1 cellular context compared by ENCODE assay signal in genomic region chr6:42746452-42747400, GRCh38.
TF ChIP-seq lines count a peak whose summit lies in the region.

No MANE protein-coding gene starts in this region.

TF ChIP-seq in HEK293, 187 proteins besides CTCF, POLR2A, EP300 and RAD21 (continued from another document and continues in another):
- TF ChIP-seq ZBTB11 (tag by site-specific recombination; conservative IDR thresholded peaks at IDR 0.05; ENCODE audit: low read depth) = peak; percentile 53; the same call in 1 of the 2 replicates
- TF ChIP-seq ZNF155 (tag by site-specific recombination; IDR thresholded peaks at IDR 0.05) = no peak
- TF ChIP-seq BCL11B (tag by site-specific recombination; IDR thresholded peaks at IDR 0.05; ENCODE audit: low read depth) = peak; percentile 46; the same call in 1 of the 2 replicates
- no peak for TF ChIP-seq ZNF658 (tag by site-specific recombination; IDR thresholded peaks at IDR 0.05)
- no peak for TF ChIP-seq ZNF513 (tag by site-specific recombination; IDR thresholded peaks at IDR 0.05)
- TF ChIP-seq, protein P1, sequence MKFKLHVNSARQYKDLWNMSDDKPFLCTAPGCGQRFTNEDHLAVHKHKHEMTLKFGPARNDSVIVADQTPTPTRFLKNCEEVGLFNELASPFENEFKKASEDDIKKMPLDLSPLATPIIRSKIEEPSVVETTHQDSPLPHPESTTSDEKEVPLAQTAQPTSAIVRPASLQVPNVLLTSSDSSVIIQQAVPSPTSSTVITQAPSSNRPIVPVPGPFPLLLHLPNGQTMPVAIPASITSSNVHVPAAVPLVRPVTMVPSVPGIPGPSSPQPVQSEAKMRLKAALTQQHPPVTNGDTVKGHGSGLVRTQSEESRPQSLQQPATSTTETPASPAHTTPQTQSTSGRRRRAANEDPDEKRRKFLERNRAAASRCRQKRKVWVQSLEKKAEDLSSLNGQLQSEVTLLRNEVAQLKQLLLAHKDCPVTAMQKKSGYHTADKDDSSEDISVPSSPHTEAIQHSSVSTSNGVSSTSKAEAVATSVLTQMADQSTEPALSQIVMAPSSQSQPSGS (tag by site-specific recombination; IDR thresholded peaks at IDR 0.05; ENCODE audit: low read depth) = no peak
- 0 out of 2 replicates have a peak, but pooled peaks have one; percentile 35 for TF ChIP-seq GLI4 (tag by site-specific recombination; IDR thresholded peaks at IDR 0.05)
- peak; percentile 48; the same call in 1 of the 2 replicates for TF ChIP-seq ZFP37 (tag by site-specific recombination; IDR thresholded peaks at IDR 0.05)
- no peak for TF ChIP-seq ZNF354C (tag by site-specific recombination; IDR thresholded peaks at IDR 0.05; ENCODE audit: borderline replicate concordance, low read depth)
- TF ChIP-seq ZBTB7A (tag by site-specific recombination; IDR thresholded peaks at IDR 0.05; ENCODE audit: low read depth) = no peak
- TF ChIP-seq GLIS2 (tag by site-specific recombination; IDR thresholded peaks at IDR 0.05) = peak; percentile 95
- TF ChIP-seq ZEB2 (tag by site-specific recombination; IDR thresholded peaks at IDR 0.05) = peak; percentile 85
- TF ChIP-seq ZNF366 (tag by site-specific recombination; conservative IDR thresholded peaks at IDR 0.05) = peak; percentile 55
- no peak for TF ChIP-seq SCRT2 (tag by site-specific recombination; IDR thresholded peaks at IDR 0.05)
- TF ChIP-seq, protein P2, sequence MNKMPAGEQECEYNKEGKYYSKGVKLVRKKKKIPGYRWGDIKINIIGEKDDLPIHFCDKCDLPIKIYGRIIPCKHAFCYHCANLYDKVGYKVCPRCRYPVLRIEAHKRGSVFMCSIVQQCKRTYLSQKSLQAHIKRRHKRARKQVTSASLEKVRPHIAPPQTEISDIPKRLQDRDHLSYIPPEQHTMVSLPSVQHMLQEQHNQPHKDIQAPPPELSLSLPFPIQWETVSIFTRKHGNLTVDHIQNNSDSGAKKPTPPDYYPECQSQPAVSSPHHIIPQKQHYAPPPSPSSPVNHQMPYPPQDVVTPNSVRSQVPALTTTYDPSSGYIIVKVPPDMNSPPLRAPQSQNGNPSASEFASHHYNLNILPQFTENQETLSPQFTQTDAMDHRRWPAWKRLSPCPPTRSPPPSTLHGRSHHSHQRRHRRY (tag by site-specific recombination; IDR thresholded peaks at IDR 0.05) = no peak
- peak; percentile 83; the same call in 1 of the 2 replicates for TF ChIP-seq ZNF423 (tag by site-specific recombination; IDR thresholded peaks at IDR 0.05)
- peak; percentile 94 for TF ChIP-seq KLF9 (tag by site-specific recombination; IDR thresholded peaks at IDR 0.05; ENCODE audit: low read depth)
- TF ChIP-seq, protein P3, sequence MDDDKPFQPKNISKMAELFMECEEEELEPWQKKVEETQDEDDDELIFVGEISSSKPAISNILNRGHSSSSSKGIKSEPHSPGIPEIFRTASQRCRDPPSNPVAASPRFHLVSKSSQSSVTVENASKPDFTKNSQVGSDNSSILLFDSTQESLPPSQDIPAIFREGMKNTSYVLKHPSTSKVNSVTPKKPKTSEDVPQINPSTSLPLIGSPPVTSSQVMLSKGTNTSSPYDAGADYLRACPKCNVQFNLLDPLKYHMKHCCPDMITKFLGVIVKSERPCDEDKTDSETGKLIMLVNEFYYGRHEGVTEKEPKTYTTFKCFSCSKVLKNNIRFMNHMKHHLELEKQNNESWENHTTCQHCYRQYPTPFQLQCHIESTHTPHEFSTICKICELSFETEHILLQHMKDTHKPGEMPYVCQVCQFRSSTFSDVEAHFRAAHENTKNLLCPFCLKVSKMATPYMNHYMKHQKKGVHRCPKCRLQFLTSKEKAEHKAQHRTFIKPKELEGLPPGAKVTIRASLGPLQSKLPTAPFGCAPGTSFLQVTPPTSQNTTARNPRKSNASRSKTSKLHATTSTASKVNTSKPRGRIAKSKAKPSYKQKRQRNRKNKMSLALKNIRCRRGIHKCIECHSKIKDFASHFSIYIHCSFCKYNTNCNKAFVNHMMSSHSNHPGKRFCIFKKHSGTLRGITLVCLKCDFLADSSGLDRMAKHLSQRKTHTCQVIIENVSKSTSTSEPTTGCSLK (tag by site-specific recombination; IDR thresholded peaks at IDR 0.05) = no peak
- TF ChIP-seq ZNF114 (tag by site-specific recombination; IDR thresholded peaks at IDR 0.05) = no peak
- TF ChIP-seq ZNF324 (tag by site-specific recombination; IDR thresholded peaks at IDR 0.05) = no peak
- no peak for TF ChIP-seq ZNF521 (tag by site-specific recombination; IDR thresholded peaks at IDR 0.05)
- peak; percentile 19; the same call in 1 of the 2 replicates for TF ChIP-seq PRDM6 (tag by site-specific recombination; IDR thresholded peaks at IDR 0.05)
- TF ChIP-seq ZNF585B (tag by site-specific recombination; IDR thresholded peaks at IDR 0.05) = no peak
- peak; percentile 19; the same call in 1 of the 2 replicates for TF ChIP-seq ZNF394 (tag by site-specific recombination; IDR thresholded peaks at IDR 0.05; ENCODE audit: borderline replicate concordance)
- no peak; the same call in 1 of the 2 replicates for TF ChIP-seq ZNF2 (tag by site-specific recombination; IDR thresholded peaks at IDR 0.05)
- TF ChIP-seq, protein P4, sequence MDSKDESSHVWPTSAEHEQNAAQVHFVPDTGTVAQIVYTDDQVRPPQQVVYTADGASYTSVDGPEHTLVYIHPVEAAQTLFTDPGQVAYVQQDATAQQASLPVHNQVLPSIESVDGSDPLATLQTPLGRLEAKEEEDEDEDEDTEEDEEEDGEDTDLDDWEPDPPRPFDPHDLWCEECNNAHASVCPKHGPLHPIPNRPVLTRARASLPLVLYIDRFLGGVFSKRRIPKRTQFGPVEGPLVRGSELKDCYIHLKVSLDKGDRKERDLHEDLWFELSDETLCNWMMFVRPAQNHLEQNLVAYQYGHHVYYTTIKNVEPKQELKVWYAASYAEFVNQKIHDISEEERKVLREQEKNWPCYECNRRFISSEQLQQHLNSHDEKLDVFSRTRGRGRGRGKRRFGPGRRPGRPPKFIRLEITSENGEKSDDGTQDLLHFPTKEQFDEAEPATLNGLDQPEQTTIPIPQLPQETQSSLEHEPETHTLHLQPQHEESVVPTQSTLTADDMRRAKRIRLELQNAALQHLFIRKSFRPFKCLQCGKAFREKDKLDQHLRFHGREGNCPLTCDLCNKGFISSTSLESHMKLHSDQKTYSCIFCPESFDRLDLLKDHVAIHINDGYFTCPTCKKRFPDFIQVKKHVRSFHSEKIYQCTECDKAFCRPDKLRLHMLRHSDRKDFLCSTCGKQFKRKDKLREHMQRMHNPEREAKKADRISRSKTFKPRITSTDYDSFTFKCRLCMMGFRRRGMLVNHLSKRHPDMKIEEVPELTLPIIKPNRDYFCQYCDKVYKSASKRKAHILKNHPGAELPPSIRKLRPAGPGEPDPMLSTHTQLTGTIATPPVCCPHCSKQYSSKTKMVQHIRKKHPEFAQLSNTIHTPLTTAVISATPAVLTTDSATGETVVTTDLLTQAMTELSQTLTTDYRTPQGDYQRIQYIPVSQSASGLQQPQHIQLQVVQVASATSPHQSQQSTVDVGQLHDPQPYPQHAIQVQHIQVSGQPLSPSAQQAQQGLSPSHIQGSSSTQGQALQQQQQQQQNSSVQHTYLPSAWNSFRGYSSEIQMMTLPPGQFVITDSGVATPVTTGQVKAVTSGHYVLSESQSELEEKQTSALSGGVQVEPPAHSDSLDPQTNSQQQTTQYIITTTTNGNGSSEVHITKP (tag by site-specific recombination; IDR thresholded peaks at IDR 0.05) = peak; percentile 99
- TF ChIP-seq PRDM1 (tag by site-specific recombination; IDR thresholded peaks at IDR 0.05) = no peak
- TF ChIP-seq ZNF19 (tag by site-specific recombination; IDR thresholded peaks at IDR 0.05; ENCODE audit: low read depth) = no peak
- TF ChIP-seq HIC1 (tag by site-specific recombination; IDR thresholded peaks at IDR 0.05) = peak; percentile 83
- no peak for TF ChIP-seq ZNF274 (IDR thresholded peaks at IDR 0.05; ENCODE audit: low read length)
- TF ChIP-seq ZNF274 (tag by site-specific recombination; IDR thresholded peaks at IDR 0.05; ENCODE audit: borderline replicate concordance) = no peak
- TF ChIP-seq ZNF26 (tag by site-specific recombination; IDR thresholded peaks at IDR 0.05) = no peak
- TF ChIP-seq ZNF404 (tag by site-specific recombination; IDR thresholded peaks at IDR 0.05) = no peak
- peak; percentile 79 for TF ChIP-seq ZNF660 (tag by site-specific recombination; IDR thresholded peaks at IDR 0.05)
- no peak for TF ChIP-seq ZNF555 (tag by site-specific recombination; conservative IDR thresholded peaks at IDR 0.05)
- 0 out of 2 replicates have a peak, but pooled peaks have one; percentile 13 for TF ChIP-seq ZNF121 (tag by site-specific recombination; IDR thresholded peaks at IDR 0.05)
- TF ChIP-seq ZNF624 (tag by site-specific recombination; IDR thresholded peaks at IDR 0.05) = no peak
- peak; percentile 94 for TF ChIP-seq KLF8 (tag by site-specific recombination; IDR thresholded peaks at IDR 0.05)
- no peak for TF ChIP-seq ZSCAN16 (tag by site-specific recombination; IDR thresholded peaks at IDR 0.05)
- TF ChIP-seq HOXC10 (CRISPR knock-in tag; IDR thresholded peaks at IDR 0.05) = no peak
- TF ChIP-seq ZBTB20 (tag by site-specific recombination; IDR thresholded peaks at IDR 0.05) = peak; percentile 98
- TF ChIP-seq ZNF670 (tag by site-specific recombination; IDR thresholded peaks at IDR 0.05; ENCODE audit: low read depth) = no peak
- TF ChIP-seq ZIC2 (tag by site-specific recombination; IDR thresholded peaks at IDR 0.05) = peak; percentile 78
- peak; percentile 38 for TF ChIP-seq ZNF629 (tag by site-specific recombination; IDR thresholded peaks at IDR 0.05)
- no peak for TF ChIP-seq ZNF510 (tag by site-specific recombination; IDR thresholded peaks at IDR 0.05; ENCODE audit: insufficient replicate concordance)
- peak; percentile 13 for TF ChIP-seq SP7 (tag by site-specific recombination; IDR thresholded peaks at IDR 0.05)
- TF ChIP-seq ZNF350 (tag by site-specific recombination; IDR thresholded peaks at IDR 0.05) = no peak
